ENCODE assay signal across 20 cellular contexts in genomic region chr13:92951273-92951820, GRCh38.
"Had no signal": no experiment of that assay in that cellular context is flagged by ENCODE, and none has a peak within 500 bp of the region (broad histone marks: within the 10 kb centered on the region; RNA-seq: fewer than 3 reads in every experiment).

No MANE protein-coding gene starts in this region.

- H3K4me1 Mint-ChIP-seq: activated CD4-positive, alpha-beta T cell treated with anti-CD3 and anti-CD28 coated beads, Interleukin-2, amount 10 ng/mL, durations not matched to agents 7 days and 5 days; activated naive CD8-positive, alpha-beta T cell treated with anti-CD3 and anti-CD28 coated beads, Interleukin-2, amount 50 U/mL, for 24 hours; naive B cell had no signal

- H3K4me1 ChIP-seq: colonic mucosa, gastroesophageal sphincter, suprapubic skin, upper lobe of right lung had no signal

- H3K36me3 Mint-ChIP-seq: naive B cell had no signal

- ATAC-seq: activated naive CD8-positive, alpha-beta T cell treated with anti-CD3 and anti-CD28 coated beads, Interleukin-2, amount 50 U/mL, for 24 hours; gastroesophageal sphincter; sciatic nerve; stimulated activated naive CD8-positive, alpha-beta T cell treated with anti-CD3 and anti-CD28 coated beads, Interleukin-15, Interleukin-2, amounts not matched to agents 100 U/mL and 50 U/mL, for 24 hours; upper lobe of right lung had no signal

- H3K27me3 Mint-ChIP-seq: activated CD4-positive, alpha-beta T cell treated with anti-CD3 and anti-CD28 coated beads, Interleukin-2, amount 10 ng/mL, durations not matched to agents 7 days and 5 days; activated naive CD8-positive, alpha-beta T cell treated with anti-CD3 and anti-CD28 coated beads, Interleukin-2, amount 50 U/mL, for 24 hours; naive B cell; progenitor cell of endocrine pancreas had no signal

- H3K4me3 Mint-ChIP-seq: activated CD4-positive, alpha-beta T cell treated with anti-CD3 and anti-CD28 coated beads, Interleukin-2, amount 10 ng/mL, durations not matched to agents 7 days and 5 days; activated naive CD8-positive, alpha-beta T cell treated with anti-CD3 and anti-CD28 coated beads, Interleukin-2, amount 50 U/mL, for 24 hours; naive B cell; T-helper 1 cell treated with Interleukin-12 subunit alpha and Interleukin-12 subunit beta and Interleukin-4 antibody, amounts not matched to agents 30 μg/mL and 1 μg/mL, for 36 hours had no signal

- H3K4me3 ChIP-seq: colonic mucosa, gastroesophageal sphincter, suprapubic skin, upper lobe of right lung had no signal

- H3K27me3 ChIP-seq: colonic mucosa, gastroesophageal sphincter, suprapubic skin, upper lobe of right lung had no signal

- DNase-seq: activated CD4-positive, alpha-beta T cell treated with anti-CD3 and anti-CD28 coated beads, Interleukin-2, amount 10 ng/mL, durations not matched to agents 7 days and 5 days; activated CD4-positive, CD25-positive, alpha-beta regulatory T cell; activated CD8-positive, alpha-beta memory T cell treated with anti-CD3 and anti-CD28 coated beads for 24 hours; activated naive CD4-positive, alpha-beta T cell treated with Interleukin-2 at 50 U/mL for 16 hours; activated naive CD8-positive, alpha-beta T cell treated with anti-CD3 and anti-CD28 coated beads, Interleukin-2, amount 50 U/mL, for 24 hours; colonic mucosa; effector CD4-positive, alpha-beta T cell; kidney; midbrain; naive B cell; nucleus accumbens; stimulated activated CD4-positive, alpha-beta T cell treated with anti-CD3 and anti-CD28 coated beads, Interleukin-4, amount 100 ng/mL, for 1 hour; stimulated activated CD8-positive, alpha-beta memory T cell treated with anti-CD3 and anti-CD28 coated beads, Interleukin-4, amount 100 ng/mL, for 48 hours; stimulated activated naive CD8-positive, alpha-beta T cell treated with anti-CD3 and anti-CD28 coated beads, Interleukin-15, Interleukin-2, amounts not matched to agents 100 U/mL and 50 U/mL, for 24 hours; upper lobe of right lung had no signal

- H3K36me3 ChIP-seq: colonic mucosa, gastroesophageal sphincter, suprapubic skin, upper lobe of right lung had no signal

- H3K9me3 ChIP-seq: colonic mucosa, gastroesophageal sphincter, suprapubic skin, upper lobe of right lung had no signal

- H3K27ac Mint-ChIP-seq: activated CD4-positive, alpha-beta T cell treated with anti-CD3 and anti-CD28 coated beads, Interleukin-2, amount 10 ng/mL, durations not matched to agents 7 days and 5 days; activated naive CD8-positive, alpha-beta T cell treated with anti-CD3 and anti-CD28 coated beads, Interleukin-2, amount 50 U/mL, for 24 hours; naive B cell; progenitor cell of endocrine pancreas; T-helper 1 cell treated with Interleukin-12 subunit alpha and Interleukin-12 subunit beta and Interleukin-4 antibody, amounts not matched to agents 30 μg/mL and 1 μg/mL, for 36 hours had no signal

- H3K27ac ChIP-seq: colonic mucosa, gastroesophageal sphincter, suprapubic skin, upper lobe of right lung had no signal
